1 cellular context compared by ENCODE assay signal in the genomic region with DNA sequence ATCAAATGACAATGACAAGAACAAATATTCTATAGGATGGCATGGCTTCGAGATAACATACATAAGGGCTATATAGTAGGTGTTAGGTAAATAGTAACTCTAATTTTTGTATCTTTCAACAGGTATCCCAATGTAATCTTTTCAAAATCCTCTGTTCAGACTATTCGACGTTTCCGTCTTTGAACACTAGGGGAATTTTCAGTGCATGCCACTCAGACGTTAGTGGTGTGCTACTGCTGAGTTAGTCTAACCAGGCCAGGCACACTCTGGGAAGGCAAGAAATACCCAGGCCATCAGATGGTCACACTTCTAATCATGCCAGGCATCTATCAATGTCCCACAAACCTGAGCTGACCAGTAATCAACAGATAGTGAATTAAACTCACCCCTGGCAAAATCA.
A peak's percentile ranks its signal among the peaks of the same experiment; 100 is the strongest.
TF ChIP-seq lines count a peak whose summit lies in the region.

No MANE protein-coding gene starts in this region.

TF ChIP-seq in GM12878, 131 proteins besides CTCF, POLR2A, EP300 and RAD21 (continued from another document):
- TF ChIP-seq, protein P1, sequence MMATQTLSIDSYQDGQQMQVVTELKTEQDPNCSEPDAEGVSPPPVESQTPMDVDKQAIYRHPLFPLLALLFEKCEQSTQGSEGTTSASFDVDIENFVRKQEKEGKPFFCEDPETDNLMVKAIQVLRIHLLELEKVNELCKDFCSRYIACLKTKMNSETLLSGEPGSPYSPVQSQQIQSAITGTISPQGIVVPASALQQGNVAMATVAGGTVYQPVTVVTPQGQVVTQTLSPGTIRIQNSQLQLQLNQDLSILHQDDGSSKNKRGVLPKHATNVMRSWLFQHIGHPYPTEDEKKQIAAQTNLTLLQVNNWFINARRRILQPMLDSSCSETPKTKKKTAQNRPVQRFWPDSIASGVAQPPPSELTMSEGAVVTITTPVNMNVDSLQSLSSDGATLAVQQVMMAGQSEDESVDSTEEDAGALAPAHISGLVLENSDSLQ (IDR thresholded peaks at IDR 0.05): peak; percentile 55
